In the genomic region with DNA sequence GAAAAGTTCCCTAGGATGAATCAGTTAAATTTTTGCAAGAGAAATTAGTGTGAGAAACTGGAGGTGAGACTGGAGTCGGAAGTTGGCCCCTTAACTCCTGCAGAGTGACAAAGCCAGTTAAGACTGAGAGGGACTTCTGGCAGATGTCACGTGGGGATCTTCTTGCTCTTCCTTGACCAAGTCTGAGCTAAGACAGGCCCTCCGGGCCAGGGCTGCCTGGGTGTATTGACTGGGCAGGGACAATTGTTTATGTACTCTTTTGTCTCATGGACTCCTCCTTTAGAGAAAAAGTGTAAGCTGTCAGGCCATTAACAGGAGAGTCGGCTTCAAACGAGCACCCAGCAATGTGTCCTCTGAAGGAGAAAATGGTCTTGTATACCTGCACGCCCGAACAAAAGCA, we compare ENCODE assay signal across 28 cellular contexts.
"Had no signal": no experiment of that assay in that cellular context is flagged by ENCODE, and none has a peak within 500 bp of the region (broad histone marks: within the 10 kb centered on the region; RNA-seq: fewer than 3 reads in every experiment).

No MANE protein-coding gene starts in this region.

- DNase-seq: activated CD4-positive, alpha-beta memory T cell treated with anti-CD3 and anti-CD28 coated beads for 36 hours; activated CD4-positive, alpha-beta T cell treated with anti-CD3 and anti-CD28 coated beads for 4 hours; activated CD4-positive, alpha-beta T cell treated with anti-CD3 and anti-CD28 coated beads, Interleukin-2, amount 50 U/mL, for 1 hour; activated CD4-positive, CD25-positive, alpha-beta regulatory T cell treated with anti-CD3 and anti-CD28 coated beads, Interleukin-2, amount 50 U/mL, for 72 hours; activated CD8-positive, alpha-beta memory T cell treated with anti-CD3 and anti-CD28 coated beads, Interleukin-2, amount 50 U/mL, for 4 hours; activated effector memory CD4-positive, alpha-beta T cell treated with Interleukin-2 at 50 U/mL for 16 hours; activated naive CD4-positive, alpha-beta T cell treated with anti-CD3 and anti-CD28 coated beads, Interleukin-2, amount 10 ng/mL, durations not matched to agents 7 days and 5 days; activated naive CD8-positive, alpha-beta T cell treated with anti-CD3 and anti-CD28 coated beads, Interleukin-2, amount 50 U/mL, for 24 hours; activated T-cell treated with anti-CD3 and anti-CD28 coated beads for 4 hours; activated T-cell treated with anti-CD3 and anti-CD28 coated beads, Interleukin-2, amount 50 U/mL, for 48 hours; anterior cingulate cortex; central memory CD4-positive, alpha-beta T cell; NCI-H1092 treated with DMSO at 0.1 percent for 48 hours; NCI-H1417; NCI-H146; NCI-H187; NCI-H2029 treated with DMSO at 0.1 percent for 48 hours; NCI-H2107; NCI-H2171; NCI-H446; NCI-H524; NCI-H69; SHP77; SJCRH30; T1000 had no signal

- ATAC-seq: activated naive CD8-positive, alpha-beta T cell treated with anti-CD3 and anti-CD28 coated beads, Interleukin-2, amount 50 U/mL, for 24 hours; WTC11 had no signal

- H3K27me3 ChIP-seq: SJCRH30 had no signal

- H3K4me1 ChIP-seq: SJCRH30 had no signal

- H3K36me3 ChIP-seq: SJCRH30 had no signal

- H3K9me3 ChIP-seq: SJCRH30 had no signal

- H3K27ac ChIP-seq: KMS-11, SJCRH30, SK-N-MC had no signal

- H3K4me3 ChIP-seq: SJCRH30, SK-N-MC had no signal
